Comparison of ENCODE assay signal across 9 cellular contexts in genomic region chr12:402127-402456, GRCh38. TPM values are rescaled to one million over a fixed set of nuclear protein-coding genes. Genes with fewer than 3 reads are reported as not detected.
A peak's percentile ranks its signal among the peaks of the same experiment; 100 is the strongest.
DNase-seq lines count a peak whose midpoint lies in the region; ATAC-seq, FAIRE-seq and TF ChIP-seq lines count a peak whose summit lies in the region.
"Had no signal": no experiment of that assay in that cellular context is flagged by ENCODE, and none has a peak within 500 bp of the region (broad histone marks: within the 10 kb centered on the region; RNA-seq: fewer than 3 reads in every experiment).

No MANE protein-coding gene starts in this region.

- DNase-seq in RKO (ENCODE audit: low spot score) (peak; percentile 64), fibroblast of villous mesenchyme (ENCODE audit: low read depth) (peak; percentile 41), NCI-H2081 treated with DMSO at 0.1 percent for 48 hours (lab: John Stamatoyannopoulos, UW) (no peak), GM12892 (ENCODE audit: insufficient read length) (no peak), MV-4-11 (lab: John Stamatoyannopoulos, UW) (no peak)
- DNase-seq: NCI-H446 treated with DMSO at 0.1 percent for 48 hours had no signal

- peak overlapping the region in 8 of 21 experiments; percentile 18 to 72 (median 49) for H3K27ac ChIP-seq in skin epidermis

- peak overlapping the region; percentile 98 for H3K4me3 ChIP-seq in fibroblast of villous mesenchyme (ENCODE audit: low read depth, low read length)
- H3K4me3 ChIP-seq in skin epidermis: peak overlapping the region; percentile 44 to 78 (median 63)

- TF ChIP-seq CTCF in GM12874 (IDR thresholded peaks at IDR 0.05; ENCODE audit: insufficient read depth, low read depth, low read length): peak; percentile 20; the same call in 1 of the 2 replicates
- TF ChIP-seq CTCF in fibroblast of villous mesenchyme (IDR thresholded peaks at IDR 0.05; ENCODE audit: insufficient read depth, low read depth, low read length): peak; percentile 35

- ATAC-seq in HG03095 (IDR thresholded peaks at IDR 0.05; ENCODE audit: unreplicated experiment): no peak

- FAIRE-seq in GM12892 (lab: Jason Lieb, UNC): no peak

- TF ChIP-seq POLR2A in GM12892 (IDR thresholded peaks at IDR 0.05; ENCODE audit: low read depth, low read length): no peak

RNA-seq across cellular contexts. Expression of gene CCDC77, which starts 0.6 kb away (rescaled TPM):
- total RNA-seq in fibroblast of villous mesenchyme: 9.1 and 9.7 TPM in 2 replicates
- 16.7 TPM for polyA plus RNA-seq in GM12892 (2012; ENCODE audit: missing spikeins)

RNA-seq across cellular contexts. Expression of gene KDM5A, which starts 13.0 kb away (rescaled TPM):
- 60.2 and 77.3 TPM in 2 replicates for total RNA-seq in fibroblast of villous mesenchyme
- 17.7 TPM for polyA plus RNA-seq in GM12892 (2012; ENCODE audit: missing spikeins)

RNA-seq across cellular contexts. Expression of gene B4GALNT3, which starts 57.6 kb away (rescaled TPM):
- under 0.01 TPM in 2 replicates for total RNA-seq in fibroblast of villous mesenchyme
- 0.55 TPM for polyA plus RNA-seq in GM12892 (2012; ENCODE audit: missing spikeins)

Comparison
In these comparisons a context has a peak if more than half of its experiments do, and no peak if none do; other contexts are left out.
1. DNase-seq: peak in RKO (single experiment) and fibroblast of villous mesenchyme (single experiment); none in NCI-H2081 treated with DMSO at 0.1 percent for 48 hours (single experiment), GM12892 (single experiment) and MV-4-11 (single experiment).